Comparison of ENCODE assay signal across 8 cellular contexts in the genomic region with DNA sequence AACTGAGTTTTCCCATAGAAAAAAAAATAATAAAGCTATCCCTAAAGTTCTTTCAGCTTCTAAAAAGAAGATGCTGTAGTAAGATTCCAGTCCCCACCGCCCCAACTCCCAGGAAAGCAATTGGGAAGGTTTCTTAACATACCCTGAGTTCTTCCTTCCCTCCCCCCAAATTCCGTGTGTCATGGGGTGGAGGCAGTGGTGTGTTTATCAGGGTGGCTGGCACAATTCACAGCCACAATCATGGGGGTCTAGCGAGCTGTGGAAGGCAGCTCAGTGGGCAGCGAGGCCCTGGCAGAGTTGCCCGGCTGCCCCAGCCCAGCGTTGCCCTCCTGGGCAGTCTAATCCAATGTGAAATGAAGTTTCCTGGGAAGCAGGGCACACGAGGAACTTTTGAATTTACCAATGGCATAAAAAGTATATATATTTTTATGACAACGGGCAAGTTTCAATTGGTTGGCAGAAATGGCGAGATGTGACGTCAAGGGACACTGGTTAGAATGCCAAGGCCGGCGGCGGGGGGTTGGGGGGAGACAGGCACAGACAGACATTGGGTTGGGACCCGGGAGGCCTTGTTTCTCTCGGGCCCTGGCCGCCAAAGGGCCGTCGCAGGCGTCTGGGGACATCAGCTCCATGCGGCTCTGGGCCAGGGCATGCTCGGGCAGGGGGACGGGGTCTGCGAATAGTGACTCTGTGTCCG.
DNase-seq lines count a peak whose midpoint lies in the region; ATAC-seq, FAIRE-seq and TF ChIP-seq lines count a peak whose summit lies in the region.

No MANE protein-coding gene starts in this region.

- peaks cover 55% of the 10 kb centered on the region for H3K4me1 Mint-ChIP-seq in activated CD4-positive, alpha-beta memory T cell treated with anti-CD3 and anti-CD28 coated beads, Interleukin-2, amount 10 ng/mL, durations not matched to agents 7 days and 5 days
- H3K4me1 Mint-ChIP-seq in natural killer cell, result peaks cover 44 to 50% of the 10 kb centered on the region in 2 donors

- ATAC-seq in GM18502 (IDR thresholded peaks at IDR 0.05; ENCODE audit: poor library complexity, unreplicated experiment) (peak; percentile 4), natural killer cell (peak in 2 of 3 donors; percentile 10 to 25), GM18861 (IDR thresholded peaks at IDR 0.05; ENCODE audit: unreplicated experiment) (no peak)

- peak overlapping the region; percentile 83 for H3K4me3 Mint-ChIP-seq in activated CD4-positive, alpha-beta memory T cell treated with anti-CD3 and anti-CD28 coated beads, Interleukin-2, amount 10 ng/mL, durations not matched to agents 7 days and 5 days
- peak overlapping the region; percentile 88 for H3K4me3 Mint-ChIP-seq in natural killer cell

- POLR2A ChIA-PET in activated CD4-positive, alpha-beta memory T cell treated with anti-CD3 and anti-CD28 coated beads, Interleukin-2, amount 10 ng/mL, durations not matched to agents 7 days and 5 days (lab: Charles Lee), result interaction anchor here (0.6 to 3.4 kb wide), 13 partner anchors 12 to 900 kb away, joined by 3 to 41 read pairs (median 6); no protein-coding TSS in a partner anchor

- peak overlapping the region; percentile 100 for H3K27ac ChIP-seq in urinary bladder (ENCODE audit: low read depth)

- peak overlapping the region; percentile 79 for H3K4me3 ChIP-seq in urinary bladder (ENCODE audit: low read depth, low read length)

- no peaks in the 10 kb centered on the region for H3K36me3 ChIP-seq in urinary bladder (ENCODE audit: insufficient read depth)

- peaks cover 4% of the 10 kb centered on the region for H3K36me3 Mint-ChIP-seq in activated CD4-positive, alpha-beta memory T cell treated with anti-CD3 and anti-CD28 coated beads, Interleukin-2, amount 10 ng/mL, durations not matched to agents 7 days and 5 days (ENCODE audit: low read depth)
- H3K36me3 Mint-ChIP-seq in natural killer cell, result no peaks in the 10 kb centered on the region

- TF ChIP-seq CTCF in natural killer cell (IDR thresholded peaks at IDR 0.05), result no peak

- H3K4me1 ChIP-seq in urinary bladder (ENCODE audit: insufficient read depth), result no peaks in the 10 kb centered on the region

- FAIRE-seq in A204.1 (lab: Jason Lieb, UNC), result peak; percentile 97

- intact Hi-C loops in natural killer cell (cut with micrococcal nuclease), result loop anchor here (5.0 kb wide), 2 partner anchors 32 to 62 kb away; no protein-coding TSS in a partner anchor

- peak overlapping the region; percentile 87 for H3K27ac Mint-ChIP-seq in activated CD4-positive, alpha-beta memory T cell treated with anti-CD3 and anti-CD28 coated beads, Interleukin-2, amount 10 ng/mL, durations not matched to agents 7 days and 5 days
- H3K27ac Mint-ChIP-seq in natural killer cell, result peak overlapping the region; percentile 86 to 91

- H3K27me3 Mint-ChIP-seq in activated CD4-positive, alpha-beta memory T cell treated with anti-CD3 and anti-CD28 coated beads, Interleukin-2, amount 10 ng/mL, durations not matched to agents 7 days and 5 days, result peaks cover 2% of the 10 kb centered on the region
- H3K27me3 Mint-ChIP-seq in natural killer cell (ENCODE audit: low read depth in 2 of 2), result no peaks in the 10 kb centered on the region

- 6% methylated on average over 24 of the region's 24 CpGs for WGBS in urinary bladder

- peak; percentile 93 for DNase-seq in NCI-H2196 (lab: John Stamatoyannopoulos, UW; ENCODE audit: unreplicated experiment)
- DNase-seq in activated CD4-positive, alpha-beta memory T cell treated with anti-CD3 and anti-CD28 coated beads, Interleukin-2, amount 10 ng/mL, durations not matched to agents 7 days and 5 days, result peak; percentile 52
- DNase-seq in fibroblast of peridontal ligament (ENCODE audit: extremely low read depth), result peak; percentile 98
- DNase-seq in natural killer cell, result no peak

- no peaks in the 10 kb centered on the region for H3K9me3 Mint-ChIP-seq in activated CD4-positive, alpha-beta memory T cell treated with anti-CD3 and anti-CD28 coated beads, Interleukin-2, amount 10 ng/mL, durations not matched to agents 7 days and 5 days
- H3K9me3 Mint-ChIP-seq in natural killer cell, result no peaks in the 10 kb centered on the region

- CTCF ChIA-PET in activated CD4-positive, alpha-beta memory T cell treated with anti-CD3 and anti-CD28 coated beads, Interleukin-2, amount 10 ng/mL, durations not matched to agents 7 days and 5 days (lab: Charles Lee), result interaction anchor here (0.6 to 2.0 kb wide), 6 partner anchors 16 to 75 kb away, joined by 3 to 9 read pairs (median 5); no protein-coding TSS in a partner anchor
